Comparison of ENCODE assay signal across 12 cellular contexts in the genomic region with DNA sequence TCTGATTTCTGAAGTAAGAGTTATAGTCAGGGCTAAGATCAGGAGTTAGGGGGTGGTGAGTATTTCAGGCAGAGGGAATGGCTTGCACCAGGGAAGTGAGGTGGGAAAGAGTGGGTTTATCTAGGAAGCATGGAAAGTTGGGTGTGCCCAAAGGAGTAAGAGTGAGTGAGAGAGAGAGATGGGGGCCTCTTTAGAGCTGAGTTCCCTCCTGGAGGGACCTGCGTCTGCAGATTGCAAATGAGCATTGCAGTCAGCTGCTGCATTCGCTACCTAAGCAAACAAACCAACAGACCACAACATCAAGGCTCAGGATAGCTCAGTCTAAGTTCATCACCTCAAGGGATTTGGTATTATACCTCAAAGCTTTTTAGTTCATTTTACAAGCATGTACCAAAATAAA.
DNase-seq lines count a peak whose midpoint lies in the region; ATAC-seq and TF ChIP-seq lines count a peak whose summit lies in the region.
"Had no signal": no experiment of that assay in that cellular context is flagged by ENCODE, and none has a peak within 500 bp of the region (broad histone marks: within the 10 kb centered on the region; RNA-seq: fewer than 3 reads in every experiment).

No MANE protein-coding gene starts in this region.

- no peaks in the 10 kb centered on the region for H3K36me3 ChIP-seq in mucosa of descending colon (ENCODE audit: low read depth)
- H3K36me3 ChIP-seq: thyroid gland had no signal

- peak; percentile 29 for DNase-seq in NCI-H345 treated with DMSO at 0.1 percent for 48 hours (lab: John Stamatoyannopoulos, UW; ENCODE audit: unreplicated experiment)
- no peak for DNase-seq in mucosa of descending colon
- DNase-seq in stimulated activated CD4-positive, alpha-beta T cell treated with anti-CD3 and anti-CD28 coated beads, Interleukin-4, amount 100 ng/mL, for 24 hours = no peak
- no peak for DNase-seq in DMS53 (lab: John Stamatoyannopoulos, UW)
- no peak for DNase-seq in pons (ENCODE audit: low spot score)
- DNase-seq: activated CD4-positive, alpha-beta memory T cell treated with anti-CD3 and anti-CD28 coated beads for 36 hours; Calu3; NCI-H2171 treated with DMSO at 0.1 percent for 48 hours; thyroid gland had no signal

- intact Hi-C loops in mucosa of descending colon (cut with DNase I, micrococcal nuclease) = no loop called here

- no peak overlapping the region for H3K4me3 ChIP-seq in mucosa of descending colon
- H3K4me3 ChIP-seq: thyroid gland had no signal

- H3K4me1 ChIP-seq in mucosa of descending colon (ENCODE audit: low read depth) = no peaks in the 10 kb centered on the region

- TF ChIP-seq CTCF in mucosa of descending colon (IDR thresholded peaks at IDR 0.05) = no peak

- ATAC-seq in GM18498 (IDR thresholded peaks at IDR 0.05; ENCODE audit: unreplicated experiment) (peak; percentile 50), GM19468 (IDR thresholded peaks at IDR 0.05; ENCODE audit: extremely low read depth, unreplicated experiment) (peak; percentile 23), mucosa of descending colon (peak; percentile 57)
- ATAC-seq: esophagus mucosa had no signal

- H3K9me3 ChIP-seq in mucosa of descending colon = no peaks in the 10 kb centered on the region
- H3K9me3 ChIP-seq: thyroid gland had no signal
